ENCODE assay signal across 15 cellular contexts in genomic region chr5:87276655-87277054, GRCh38. TPM values are rescaled to one million over a fixed set of nuclear protein-coding genes. Genes with fewer than 3 reads are reported as not detected.
DNase-seq lines count a peak whose midpoint lies in the region; ATAC-seq and TF ChIP-seq lines count a peak whose summit lies in the region.
"Had no signal": no experiment of that assay in that cellular context is flagged by ENCODE, and none has a peak within 500 bp of the region (broad histone marks: within the 10 kb centered on the region; RNA-seq: fewer than 3 reads in every experiment).

No MANE protein-coding gene starts in this region.

- peak overlapping the region; percentile 29 for H3K4me3 ChIP-seq in CD4-positive, CD25-positive, alpha-beta regulatory T cell (ENCODE audit: low read depth, low read length)
- H3K4me3 ChIP-seq in CD8-positive, alpha-beta T cell (ENCODE audit: low read depth, low read length) = no peak overlapping the region
- H3K4me3 ChIP-seq: PC-9 had no signal

- H3K36me3 Mint-ChIP-seq in CD4-positive, CD25-positive, alpha-beta regulatory T cell = peaks cover 11% of the 10 kb centered on the region
- peaks cover 23% of the 10 kb centered on the region for H3K36me3 Mint-ChIP-seq in CD8-positive, alpha-beta T cell
- H3K36me3 Mint-ChIP-seq in T-cell = peaks cover 33% of the 10 kb centered on the region
- peaks cover 0 to 21% of the 10 kb centered on the region in 2 donors for H3K36me3 Mint-ChIP-seq in naive B cell
- H3K36me3 Mint-ChIP-seq in glutamatergic neuron (ENCODE audit: unreplicated experiment) = no peaks in the 10 kb centered on the region

- POLR2A ChIA-PET in CD8-positive, alpha-beta T cell (lab: Charles Lee) = no interaction called here
- POLR2A ChIA-PET in T-cell (lab: Charles Lee) = interaction anchor here in 1 of 2 donors (0.7 kb wide), 1 partner anchor 112 kb away, joined by 3 read pairs; no protein-coding TSS in a partner anchor

- no peaks in the 10 kb centered on the region for H3K9me3 Mint-ChIP-seq in CD4-positive, CD25-positive, alpha-beta regulatory T cell
- no peaks in the 10 kb centered on the region for H3K9me3 Mint-ChIP-seq in CD8-positive, alpha-beta T cell
- H3K9me3 Mint-ChIP-seq in T-cell = peaks cover 0 to 6% (median 0%) of the 10 kb centered on the region in 3 donors
- H3K9me3 Mint-ChIP-seq in naive B cell = no peaks in the 10 kb centered on the region
- peaks cover 3% of the 10 kb centered on the region for H3K9me3 Mint-ChIP-seq in glutamatergic neuron (ENCODE audit: unreplicated experiment)

- no peak for TF ChIP-seq CTCF in CD8-positive, alpha-beta T cell (IDR thresholded peaks at IDR 0.05)
- no peak for TF ChIP-seq CTCF in glutamatergic neuron (IDR thresholded peaks at IDR 0.05; ENCODE audit: partially characterized antibody, unreplicated experiment)

- no peaks in the 10 kb centered on the region for H3K9me3 ChIP-seq in CD4-positive, CD25-positive, alpha-beta regulatory T cell (ENCODE audit: control insufficient read depth in 2 of 2, low read length in 2 of 2)
- no peaks in the 10 kb centered on the region for H3K9me3 ChIP-seq in CD8-positive, alpha-beta T cell (ENCODE audit: low read length)

- H3K4me1 Mint-ChIP-seq in CD4-positive, CD25-positive, alpha-beta regulatory T cell = peaks cover 34 to 88% (median 67%) of the 10 kb centered on the region in 4 donors
- peaks cover 69% of the 10 kb centered on the region for H3K4me1 Mint-ChIP-seq in CD8-positive, alpha-beta T cell (ENCODE audit: low read depth)
- H3K4me1 Mint-ChIP-seq in T-cell (peaks cover 71 to 77% (median 72%) of the 10 kb centered on the region in 3 donors), naive B cell (peaks cover 23 to 71% (median 55%) of the 10 kb centered on the region in 3 donors), glutamatergic neuron (ENCODE audit: low read depth, unreplicated experiment) (peaks cover 17% of the 10 kb centered on the region)

- CTCF ChIA-PET in CD8-positive, alpha-beta T cell (lab: Charles Lee) = interaction anchor here (1.7 kb wide), 1 partner anchor 8 kb away, joined by 4 read pairs; the partner anchor contains the start of gene RASA1
- CTCF ChIA-PET in T-cell (lab: Charles Lee) = interaction anchor here in 1 of 2 donors (0.6 kb wide), 1 partner anchor 56 kb away, joined by 5 read pairs; no protein-coding TSS in a partner anchor

- H3K27ac Mint-ChIP-seq in CD4-positive, CD25-positive, alpha-beta regulatory T cell = peak overlapping the region; percentile 2 to 91 (median 53)
- peak overlapping the region; percentile 80 for H3K27ac Mint-ChIP-seq in CD8-positive, alpha-beta T cell
- H3K27ac Mint-ChIP-seq in T-cell = peak overlapping the region; percentile 60 to 74
- peak overlapping the region in 5 of 6 donors; percentile 0 to 90 (median 19) for H3K27ac Mint-ChIP-seq in naive B cell
- no peak overlapping the region for H3K27ac Mint-ChIP-seq in glutamatergic neuron (ENCODE audit: unreplicated experiment)

- peak overlapping the region in 3 of 4 donors; percentile 10 to 68 (median 51) for H3K4me3 Mint-ChIP-seq in CD4-positive, CD25-positive, alpha-beta regulatory T cell
- no peak overlapping the region for H3K4me3 Mint-ChIP-seq in CD8-positive, alpha-beta T cell
- H3K4me3 Mint-ChIP-seq in T-cell (peak overlapping the region in 1 of 3 donors; percentile 1), naive B cell (no peak overlapping the region), glutamatergic neuron (ENCODE audit: unreplicated experiment) (no peak overlapping the region)

- H3K27me3 Mint-ChIP-seq in CD4-positive, CD25-positive, alpha-beta regulatory T cell = no peaks in the 10 kb centered on the region
- no peaks in the 10 kb centered on the region for H3K27me3 Mint-ChIP-seq in CD8-positive, alpha-beta T cell (ENCODE audit: low read depth)
- H3K27me3 Mint-ChIP-seq in T-cell (no peaks in the 10 kb centered on the region), naive B cell (no peaks in the 10 kb centered on the region), glutamatergic neuron (ENCODE audit: unreplicated experiment) (peaks cover 2% of the 10 kb centered on the region)

- peaks cover 4% of the 10 kb centered on the region for H3K36me3 ChIP-seq in CD4-positive, CD25-positive, alpha-beta regulatory T cell (ENCODE audit: control insufficient read depth, insufficient read depth, low read length)
- H3K36me3 ChIP-seq in CD8-positive, alpha-beta T cell (ENCODE audit: insufficient read depth, low read length) = no peaks in the 10 kb centered on the region

- no peak for DNase-seq in CD4-positive, CD25-positive, alpha-beta regulatory T cell
- DNase-seq in CD8-positive, alpha-beta T cell = no peak
- DNase-seq in T-cell (no peak), naive B cell (no peak), NCI-H2196 (lab: John Stamatoyannopoulos, UW; ENCODE audit: unreplicated experiment) (no peak), glutamatergic neuron (no peak)
- DNase-seq: GF-D8, KG1, NCI-H1694 treated with DMSO at 0.1 percent for 48 hours, NCI-H524 treated with DMSO at 0.1 percent for 48 hours, PC-9 had no signal

- ATAC-seq in CD4-positive, CD25-positive, alpha-beta regulatory T cell (ENCODE audit: low read depth in 2 of 2) = no peak
- ATAC-seq in CD8-positive, alpha-beta T cell = no peak
- ATAC-seq in T-cell (replicated peaks in 1 of 4) = no peak
- ATAC-seq in naive B cell (ENCODE audit: low read depth in 2 of 2) = no peak
- no peak for ATAC-seq in HG03460 (IDR thresholded peaks at IDR 0.05; ENCODE audit: unreplicated experiment)
- ATAC-seq: HCT116, HepG2 had no signal

- H3K27me3 ChIP-seq in CD4-positive, CD25-positive, alpha-beta regulatory T cell (ENCODE audit: control insufficient read depth, insufficient read depth, low read length) = no peaks in the 10 kb centered on the region
- no peaks in the 10 kb centered on the region for H3K27me3 ChIP-seq in CD8-positive, alpha-beta T cell (ENCODE audit: insufficient read depth, low read length)

- peaks cover 38% of the 10 kb centered on the region for H3K4me1 ChIP-seq in CD4-positive, CD25-positive, alpha-beta regulatory T cell (ENCODE audit: control insufficient read depth, insufficient read depth, low read length, poor library complexity, severe bottlenecking)
- peaks cover 5% of the 10 kb centered on the region for H3K4me1 ChIP-seq in CD8-positive, alpha-beta T cell (ENCODE audit: insufficient read depth, low read length)

- intact Hi-C loops in CD8-positive, alpha-beta T cell (cut with DNase I, micrococcal nuclease) = loop anchor here in 1 of 2 experiments (1.0 to 2.0 kb wide), 2 partner anchors 8 to 16 kb away; no protein-coding TSS in a partner anchor

- H3K27ac ChIP-seq in CD4-positive, CD25-positive, alpha-beta regulatory T cell (ENCODE audit: insufficient read depth, low read length, poor library complexity, severe bottlenecking) = peak overlapping the region; percentile 47
- H3K27ac ChIP-seq in CD8-positive, alpha-beta T cell (ENCODE audit: low read depth, low read length) = no peak overlapping the region
- H3K27ac ChIP-seq: C4-2B, PC-9 had no signal

RNA-seq across cellular contexts. Expression of gene RASA1, which starts 9.0 kb away (rescaled TPM):
- total RNA-seq in CD4-positive, CD25-positive, alpha-beta regulatory T cell = 37.8 TPM
- 1 to 10 TPM; 6.8 to 8.7 (median 8.3) TPM for polyA plus RNA-seq in CD4-positive, CD25-positive, alpha-beta regulatory T cell
- total RNA-seq in CD8-positive, alpha-beta T cell = 1 to 10 TPM; 7.7 to 7.9 TPM
- total RNA-seq in T-cell = 10 to 100 TPM; 23.9 to 32.5 (median 24.7) TPM
- 10 to 100 TPM in 1 of 6 donors, 1 to 10 TPM in 5; 7.6 to 14.3 (median 7.8) TPM for polyA plus RNA-seq in naive B cell (ENCODE audit: low read depth in 6 of 6)
- total RNA-seq in glutamatergic neuron (ENCODE audit: unreplicated experiment) = 55.1 TPM

Comparison
In these comparisons a context has a peak if more than half of its experiments do, and no peak if none do; other contexts are left out.
1. H3K4me3 Mint-ChIP-seq: peak in CD4-positive, CD25-positive, alpha-beta regulatory T cell (3 of 4); none in CD8-positive, alpha-beta T cell (single experiment), naive B cell (0 of 8) and glutamatergic neuron (single experiment).